1 cellular context compared by ENCODE assay signal in the genomic region with DNA sequence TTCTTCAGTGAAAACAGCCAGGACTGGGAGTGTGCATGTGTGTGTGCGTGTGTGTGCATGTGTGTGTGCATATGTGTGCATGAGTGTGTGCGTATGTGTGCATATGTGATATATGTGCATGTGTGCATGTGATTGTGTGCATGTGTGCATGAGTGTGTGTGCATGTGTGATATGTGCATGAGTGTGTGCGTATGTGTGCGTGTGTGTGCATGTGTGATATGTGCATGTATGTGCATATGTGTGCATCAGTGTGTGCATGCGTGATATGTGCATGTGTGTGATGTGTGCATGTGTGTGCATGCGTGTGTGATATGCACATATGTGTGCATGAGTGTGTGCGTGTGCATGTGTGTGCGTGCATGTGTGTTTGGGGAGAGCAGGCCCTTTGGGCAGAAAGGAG.
TF ChIP-seq lines count a peak whose summit lies in the region.

No MANE protein-coding gene starts in this region.

TF ChIP-seq in HEK293, 187 proteins besides CTCF, POLR2A, EP300 and RAD21 (continued from another document):
- TF ChIP-seq ZNF19 (tag by site-specific recombination; IDR thresholded peaks at IDR 0.05; ENCODE audit: low read depth) = no peak
- no peak for TF ChIP-seq ZNF585B (tag by site-specific recombination; IDR thresholded peaks at IDR 0.05)
- TF ChIP-seq ZNF335 (tag by site-specific recombination; conservative IDR thresholded peaks at IDR 0.05) = no peak
- TF ChIP-seq ZNF707 (tag by site-specific recombination; IDR thresholded peaks at IDR 0.05) = no peak; the same call in none of the 2 replicates
- TF ChIP-seq, protein P1, sequence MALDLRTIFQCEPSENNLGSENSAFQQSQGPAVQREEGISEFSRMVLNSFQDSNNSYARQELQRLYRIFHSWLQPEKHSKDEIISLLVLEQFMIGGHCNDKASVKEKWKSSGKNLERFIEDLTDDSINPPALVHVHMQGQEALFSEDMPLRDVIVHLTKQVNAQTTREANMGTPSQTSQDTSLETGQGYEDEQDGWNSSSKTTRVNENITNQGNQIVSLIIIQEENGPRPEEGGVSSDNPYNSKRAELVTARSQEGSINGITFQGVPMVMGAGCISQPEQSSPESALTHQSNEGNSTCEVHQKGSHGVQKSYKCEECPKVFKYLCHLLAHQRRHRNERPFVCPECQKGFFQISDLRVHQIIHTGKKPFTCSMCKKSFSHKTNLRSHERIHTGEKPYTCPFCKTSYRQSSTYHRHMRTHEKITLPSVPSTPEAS (tag by site-specific recombination; IDR thresholded peaks at IDR 0.05) = peak; percentile 100
- TF ChIP-seq ZNF114 (tag by site-specific recombination; IDR thresholded peaks at IDR 0.05) = peak; percentile 85; the same call in 1 of the 2 replicates
- no peak for TF ChIP-seq ZNF626 (tag by site-specific recombination; IDR thresholded peaks at IDR 0.05)
- TF ChIP-seq ZNF521 (tag by site-specific recombination; IDR thresholded peaks at IDR 0.05) = 0 out of 2 replicates have a peak, but pooled peaks have one; percentile 66
- TF ChIP-seq, protein P2, sequence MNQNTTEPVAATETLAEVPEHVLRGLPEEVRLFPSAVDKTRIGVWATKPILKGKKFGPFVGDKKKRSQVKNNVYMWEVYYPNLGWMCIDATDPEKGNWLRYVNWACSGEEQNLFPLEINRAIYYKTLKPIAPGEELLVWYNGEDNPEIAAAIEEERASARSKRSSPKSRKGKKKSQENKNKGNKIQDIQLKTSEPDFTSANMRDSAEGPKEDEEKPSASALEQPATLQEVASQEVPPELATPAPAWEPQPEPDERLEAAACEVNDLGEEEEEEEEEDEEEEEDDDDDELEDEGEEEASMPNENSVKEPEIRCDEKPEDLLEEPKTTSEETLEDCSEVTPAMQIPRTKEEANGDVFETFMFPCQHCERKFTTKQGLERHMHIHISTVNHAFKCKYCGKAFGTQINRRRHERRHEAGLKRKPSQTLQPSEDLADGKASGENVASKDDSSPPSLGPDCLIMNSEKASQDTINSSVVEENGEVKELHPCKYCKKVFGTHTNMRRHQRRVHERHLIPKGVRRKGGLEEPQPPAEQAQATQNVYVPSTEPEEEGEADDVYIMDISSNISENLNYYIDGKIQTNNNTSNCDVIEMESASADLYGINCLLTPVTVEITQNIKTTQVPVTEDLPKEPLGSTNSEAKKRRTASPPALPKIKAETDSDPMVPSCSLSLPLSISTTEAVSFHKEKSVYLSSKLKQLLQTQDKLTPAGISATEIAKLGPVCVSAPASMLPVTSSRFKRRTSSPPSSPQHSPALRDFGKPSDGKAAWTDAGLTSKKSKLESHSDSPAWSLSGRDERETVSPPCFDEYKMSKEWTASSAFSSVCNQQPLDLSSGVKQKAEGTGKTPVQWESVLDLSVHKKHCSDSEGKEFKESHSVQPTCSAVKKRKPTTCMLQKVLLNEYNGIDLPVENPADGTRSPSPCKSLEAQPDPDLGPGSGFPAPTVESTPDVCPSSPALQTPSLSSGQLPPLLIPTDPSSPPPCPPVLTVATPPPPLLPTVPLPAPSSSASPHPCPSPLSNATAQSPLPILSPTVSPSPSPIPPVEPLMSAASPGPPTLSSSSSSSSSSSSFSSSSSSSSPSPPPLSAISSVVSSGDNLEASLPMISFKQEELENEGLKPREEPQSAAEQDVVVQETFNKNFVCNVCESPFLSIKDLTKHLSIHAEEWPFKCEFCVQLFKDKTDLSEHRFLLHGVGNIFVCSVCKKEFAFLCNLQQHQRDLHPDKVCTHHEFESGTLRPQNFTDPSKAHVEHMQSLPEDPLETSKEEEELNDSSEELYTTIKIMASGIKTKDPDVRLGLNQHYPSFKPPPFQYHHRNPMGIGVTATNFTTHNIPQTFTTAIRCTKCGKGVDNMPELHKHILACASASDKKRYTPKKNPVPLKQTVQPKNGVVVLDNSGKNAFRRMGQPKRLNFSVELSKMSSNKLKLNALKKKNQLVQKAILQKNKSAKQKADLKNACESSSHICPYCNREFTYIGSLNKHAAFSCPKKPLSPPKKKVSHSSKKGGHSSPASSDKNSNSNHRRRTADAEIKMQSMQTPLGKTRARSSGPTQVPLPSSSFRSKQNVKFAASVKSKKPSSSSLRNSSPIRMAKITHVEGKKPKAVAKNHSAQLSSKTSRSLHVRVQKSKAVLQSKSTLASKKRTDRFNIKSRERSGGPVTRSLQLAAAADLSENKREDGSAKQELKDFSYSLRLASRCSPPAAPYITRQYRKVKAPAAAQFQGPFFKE (tag by site-specific recombination; IDR thresholded peaks at IDR 0.05; ENCODE audit: borderline replicate concordance) = 0 out of 2 replicates have a peak, but pooled peaks have one; percentile 78
- TF ChIP-seq ZNF311 (tag by site-specific recombination; IDR thresholded peaks at IDR 0.05; ENCODE audit: borderline replicate concordance) = 0 out of 2 replicates have a peak, but pooled peaks have one; percentile 25
- TF ChIP-seq ZNF184 (tag by site-specific recombination; IDR thresholded peaks at IDR 0.05) = no peak
- peak; percentile 16; the same call in 1 of the 2 replicates for TF ChIP-seq ZFHX2 (tag by site-specific recombination; conservative IDR thresholded peaks at IDR 0.05)
- no peak for TF ChIP-seq ZNF654 (tag by site-specific recombination; IDR thresholded peaks at IDR 0.05; ENCODE audit: low read depth)
- TF ChIP-seq, protein P3, sequence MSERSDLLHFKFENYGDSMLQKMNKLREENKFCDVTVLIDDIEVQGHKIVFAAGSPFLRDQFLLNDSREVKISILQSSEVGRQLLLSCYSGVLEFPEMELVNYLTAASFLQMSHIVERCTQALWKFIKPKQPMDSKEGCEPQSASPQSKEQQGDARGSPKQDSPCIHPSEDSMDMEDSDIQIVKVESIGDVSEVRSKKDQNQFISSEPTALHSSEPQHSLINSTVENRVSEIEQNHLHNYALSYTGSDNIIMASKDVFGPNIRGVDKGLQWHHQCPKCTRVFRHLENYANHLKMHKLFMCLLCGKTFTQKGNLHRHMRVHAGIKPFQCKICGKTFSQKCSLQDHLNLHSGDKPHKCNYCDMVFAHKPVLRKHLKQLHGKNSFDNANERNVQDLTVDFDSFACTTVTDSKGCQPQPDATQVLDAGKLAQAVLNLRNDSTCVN (tag by site-specific recombination; optimal IDR thresholded peaks at IDR 0.05) = peak; percentile 28
- TF ChIP-seq, protein P4, sequence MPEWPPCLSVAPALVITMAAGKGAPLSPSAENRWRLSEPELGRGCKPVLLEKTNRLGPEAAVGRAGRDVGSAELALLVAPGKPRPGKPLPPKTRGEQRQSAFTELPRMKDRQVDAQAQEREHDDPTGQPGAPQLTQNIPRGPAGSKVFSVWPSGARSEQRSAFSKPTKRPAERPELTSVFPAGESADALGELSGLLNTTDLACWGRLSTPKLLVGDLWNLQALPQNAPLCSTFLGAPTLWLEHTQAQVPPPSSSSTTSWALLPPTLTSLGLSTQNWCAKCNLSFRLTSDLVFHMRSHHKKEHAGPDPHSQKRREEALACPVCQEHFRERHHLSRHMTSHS (tag by site-specific recombination; IDR thresholded peaks at IDR 0.05) = peak; percentile 57; the same call in 1 of the 2 replicates
- no peak for TF ChIP-seq ZXDB (tag by site-specific recombination; IDR thresholded peaks at IDR 0.05)
- TF ChIP-seq ZNF621 (tag by site-specific recombination; IDR thresholded peaks at IDR 0.05) = 0 out of 2 replicates have a peak, but pooled peaks have one; percentile 72
